Comparison of ENCODE assay signal across 1 cellular context in the genomic region with DNA sequence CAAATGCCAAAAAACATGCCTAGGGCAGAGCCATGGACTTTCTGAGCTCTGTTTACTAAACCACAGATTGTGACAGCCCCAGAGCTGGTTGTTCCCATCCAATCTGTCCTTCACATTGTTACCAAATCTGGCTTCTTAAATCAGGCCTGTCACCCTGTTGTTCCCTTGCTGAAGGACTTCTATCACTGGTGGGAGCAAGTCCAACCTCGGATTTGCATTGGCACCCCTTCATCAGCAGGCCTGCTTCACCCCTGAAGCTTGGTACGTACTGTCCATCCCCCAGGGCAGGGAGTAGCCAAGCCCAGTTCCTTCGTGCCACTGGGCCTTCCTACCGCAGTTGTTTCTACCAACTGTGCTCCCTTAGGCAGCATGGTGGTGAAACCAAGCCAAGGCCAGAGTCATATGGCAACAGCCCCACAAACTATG.
TF ChIP-seq lines count a peak whose summit lies in the region.

No MANE protein-coding gene starts in this region.

TF ChIP-seq in IMR-90, 13 proteins besides CTCF, POLR2A, EP300 and RAD21 (continued from another document):
- no peak for TF ChIP-seq NFE2L2 (IDR thresholded peaks at IDR 0.05; ENCODE audit: low read depth, low read length)
- TF ChIP-seq SMC3 (IDR thresholded peaks at IDR 0.05; ENCODE audit: low read depth, low read length): no peak
- TF ChIP-seq RCOR1 (IDR thresholded peaks at IDR 0.05; ENCODE audit: insufficient replicate concordance, low read length): no peak
- TF ChIP-seq BHLHE40 (IDR thresholded peaks at IDR 0.05; ENCODE audit: low read depth, low read length): no peak
- no peak for TF ChIP-seq CEBPB (IDR thresholded peaks at IDR 0.05; ENCODE audit: low read depth, low read length)
- no peak for TF ChIP-seq CHD1 (IDR thresholded peaks at IDR 0.05; ENCODE audit: low read depth, low read length)
- TF ChIP-seq MAFK (IDR thresholded peaks at IDR 0.05; ENCODE audit: low read depth, low read length): no peak
- TF ChIP-seq MXI1 (IDR thresholded peaks at IDR 0.05; ENCODE audit: borderline replicate concordance, low read depth, low read length): no peak
- TF ChIP-seq, protein P1, sequence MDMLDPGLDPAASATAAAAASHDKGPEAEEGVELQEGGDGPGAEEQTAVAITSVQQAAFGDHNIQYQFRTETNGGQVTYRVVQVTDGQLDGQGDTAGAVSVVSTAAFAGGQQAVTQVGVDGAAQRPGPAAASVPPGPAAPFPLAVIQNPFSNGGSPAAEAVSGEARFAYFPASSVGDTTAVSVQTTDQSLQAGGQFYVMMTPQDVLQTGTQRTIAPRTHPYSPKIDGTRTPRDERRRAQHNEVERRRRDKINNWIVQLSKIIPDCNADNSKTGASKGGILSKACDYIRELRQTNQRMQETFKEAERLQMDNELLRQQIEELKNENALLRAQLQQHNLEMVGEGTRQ (IDR thresholded peaks at IDR 0.05; ENCODE audit: low read depth, low read length): no peak
